Comparison of ENCODE assay signal across 8 cellular contexts in the genomic region with DNA sequence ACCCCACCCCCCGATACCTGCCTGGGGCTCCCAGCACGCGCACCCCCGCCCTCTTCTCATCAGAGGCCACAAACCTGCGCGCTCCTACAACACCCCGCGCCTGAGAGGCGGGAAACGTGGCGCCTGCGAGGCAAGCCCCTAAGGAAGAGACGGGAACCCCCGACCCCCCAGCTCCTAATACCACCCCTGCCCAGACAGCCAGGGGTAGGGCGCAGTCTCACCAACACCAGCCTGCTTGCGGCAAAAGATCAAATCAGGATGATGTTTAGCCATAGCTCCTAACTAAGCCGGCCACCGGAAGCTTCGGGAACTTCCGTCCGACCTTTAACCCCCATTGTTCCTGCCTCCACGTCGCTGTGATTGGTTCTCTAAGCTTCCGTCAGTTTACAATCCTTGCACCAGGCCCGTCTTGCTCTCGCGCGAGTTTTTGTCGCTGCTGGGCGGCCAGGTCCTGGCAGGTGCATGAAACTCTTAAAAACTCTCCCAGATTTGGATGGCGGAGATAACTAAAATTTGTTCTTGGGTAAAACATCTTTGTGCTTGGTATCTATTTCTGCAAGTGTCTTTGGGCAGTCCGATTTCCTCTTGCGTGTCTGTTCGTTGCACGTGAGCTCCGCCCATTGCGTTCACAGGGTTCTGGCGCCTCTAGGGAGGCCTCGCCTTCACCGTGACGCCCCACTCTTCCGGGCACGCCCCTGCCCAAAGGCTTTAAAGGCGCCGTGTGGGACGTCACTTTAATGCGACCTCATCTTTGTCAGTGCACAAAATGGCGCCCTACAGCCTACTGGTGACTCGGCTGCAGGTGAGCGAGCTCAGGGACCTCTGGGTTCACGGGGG. TPM values are rescaled to one million over a fixed set of nuclear protein-coding genes. Genes with fewer than 3 reads are reported as not detected.
A peak's percentile ranks its signal among the peaks of the same experiment; 100 is the strongest.
DNase-seq lines count a peak whose midpoint lies in the region; ATAC-seq and TF ChIP-seq lines count a peak whose summit lies in the region.

A gene (plus strand): TSS at position 737 of the 837 bp plus-strand sequence. CDS start 30 bp downstream, at position 767.
A gene with protein sequence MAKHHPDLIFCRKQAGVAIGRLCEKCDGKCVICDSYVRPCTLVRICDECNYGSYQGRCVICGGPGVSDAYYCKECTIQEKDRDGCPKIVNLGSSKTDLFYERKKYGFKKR (minus strand): TSS at position 312 of the 837 bp plus-strand sequence. CDS start 39 bp downstream, at position 273.

- H2AFZ ChIP-seq in PC-3 (ENCODE audit: low read length) = peak within 1 kb of the TSS; percentile 76

- no peak for TF ChIP-seq RAD21 in Ishikawa (IDR thresholded peaks at IDR 0.05; ENCODE audit: low read depth)

- H3K4me2 ChIP-seq in PC-3 (ENCODE audit: low read length) = peak within 1 kb of the TSS; percentile 92

- peak within 1 kb of the TSS; percentile 88 for H3K9ac ChIP-seq in PC-3 (ENCODE audit: low read length)

- POLR2A ChIA-PET in PC-3 (lab: Charles Lee; ENCODE audit: unreplicated experiment) = interaction anchor here (0.6 to 0.8 kb wide), 3 partner anchors 20 to 205 kb away, joined by 5 to 11 read pairs (median 10); a partner anchor contains a TSS

- H3K79me2 ChIP-seq in PC-3 (ENCODE audit: low read length) = peaks cover 87% of the 10 kb centered on the region

- no peaks in the 10 kb centered on the region for H3K9me2 ChIP-seq in PC-3 (replicated peaks; ENCODE audit: low read length)

- H3K4me1 ChIP-seq in PC-3 (ENCODE audit: insufficient read depth, low read length) (peaks cover 23% of the 10 kb centered on the region), mucosa of descending colon (ENCODE audit: low read depth) (peaks cover 25% of the 10 kb centered on the region)

- no peaks in the 10 kb centered on the region for H4K20me1 ChIP-seq in PC-3 (ENCODE audit: low read length)

- BruUV-seq in PC-3 (replicated peaks; lab: Mats Ljungman, UMichigan) = no TSS peak

- DNase-seq in DMS114 treated with DMSO at 0.1 percent for 48 hours (lab: John Stamatoyannopoulos, UW; ENCODE audit: unreplicated experiment) (peak; percentile 97), PC-3 (peak; percentile 95), activated T-cell treated with anti-CD3 and anti-CD28 coated beads for 48 hours (ENCODE audit: low read depth) (peak; percentile 96), epithelial cell of prostate (ENCODE audit: low read depth, low spot score) (peak; percentile 94), mucosa of descending colon (peak; percentile 98 to 99 (median 99))
- peak; percentile 97 for DNase-seq in stimulated activated CD8-positive, alpha-beta memory T cell treated with anti-CD3 and anti-CD28 coated beads, Interleukin-4, amount 100 ng/mL, for 24 hours (ENCODE audit: low read depth)

- TF ChIP-seq EP300 in Ishikawa (IDR thresholded peaks at IDR 0.05; ENCODE audit: borderline replicate concordance) = no peak

- H3K36me3 ChIP-seq in PC-3 (ENCODE audit: low read depth, low read length) (peaks cover 34% of the 10 kb centered on the region), mucosa of descending colon (ENCODE audit: low read depth) (peaks cover 4% of the 10 kb centered on the region)

- peak; percentile 82 for ATAC-seq in GM21576 (IDR thresholded peaks at IDR 0.05; ENCODE audit: unreplicated experiment)
- ATAC-seq in PC-3 = peak; percentile 94
- peak; percentile 95 for ATAC-seq in mucosa of descending colon

- no peaks in the 10 kb centered on the region for H3F3A ChIP-seq in PC-3 (ENCODE audit: low read length, unreplicated experiment)

- CTCF ChIA-PET in PC-3 (lab: Charles Lee) = interaction anchor here (0.6 to 1.1 kb wide), 2 partner anchors 49 to 65 kb away, joined by 3 to 4 read pairs; no protein-coding TSS in a partner anchor

- no peak for TF ChIP-seq CTCF in PC-3 (conservative IDR thresholded peaks at IDR 0.05; ENCODE audit: low read depth, low read length)
- no peak for TF ChIP-seq CTCF in mucosa of descending colon (IDR thresholded peaks at IDR 0.05)

- intact Hi-C loops in PC-3 (cut with micrococcal nuclease) = loop anchor here (1.0 kb wide), 1 partner anchor 20 kb away; no protein-coding TSS in a partner anchor
- intact Hi-C loops in mucosa of descending colon (cut with DNase I, micrococcal nuclease) = no loop called here

- no peaks in the 10 kb centered on the region for H3K27me3 ChIP-seq in PC-3 (ENCODE audit: low read length)

- H3K27ac ChIP-seq in PC-3 (ENCODE audit: low read length) = peak within 1 kb of the TSS; percentile 76
- peak within 1 kb of the TSS; percentile 80 for H3K27ac ChIP-seq in epithelial cell of prostate

- H3K4me3 ChIP-seq in PC-3 (ENCODE audit: low read length) = peak within 1 kb of the TSS; percentile 95
- peak within 1 kb of the TSS; percentile 89 for H3K4me3 ChIP-seq in mucosa of descending colon

- no peaks in the 10 kb centered on the region for H3K9me3 ChIP-seq in PC-3 (ENCODE audit: low read length)
- H3K9me3 ChIP-seq in mucosa of descending colon = no peaks in the 10 kb centered on the region

TF ChIP-seq in Ishikawa, 13 proteins besides CTCF, POLR2A, EP300 and RAD21:
- TF ChIP-seq, protein P1, sequence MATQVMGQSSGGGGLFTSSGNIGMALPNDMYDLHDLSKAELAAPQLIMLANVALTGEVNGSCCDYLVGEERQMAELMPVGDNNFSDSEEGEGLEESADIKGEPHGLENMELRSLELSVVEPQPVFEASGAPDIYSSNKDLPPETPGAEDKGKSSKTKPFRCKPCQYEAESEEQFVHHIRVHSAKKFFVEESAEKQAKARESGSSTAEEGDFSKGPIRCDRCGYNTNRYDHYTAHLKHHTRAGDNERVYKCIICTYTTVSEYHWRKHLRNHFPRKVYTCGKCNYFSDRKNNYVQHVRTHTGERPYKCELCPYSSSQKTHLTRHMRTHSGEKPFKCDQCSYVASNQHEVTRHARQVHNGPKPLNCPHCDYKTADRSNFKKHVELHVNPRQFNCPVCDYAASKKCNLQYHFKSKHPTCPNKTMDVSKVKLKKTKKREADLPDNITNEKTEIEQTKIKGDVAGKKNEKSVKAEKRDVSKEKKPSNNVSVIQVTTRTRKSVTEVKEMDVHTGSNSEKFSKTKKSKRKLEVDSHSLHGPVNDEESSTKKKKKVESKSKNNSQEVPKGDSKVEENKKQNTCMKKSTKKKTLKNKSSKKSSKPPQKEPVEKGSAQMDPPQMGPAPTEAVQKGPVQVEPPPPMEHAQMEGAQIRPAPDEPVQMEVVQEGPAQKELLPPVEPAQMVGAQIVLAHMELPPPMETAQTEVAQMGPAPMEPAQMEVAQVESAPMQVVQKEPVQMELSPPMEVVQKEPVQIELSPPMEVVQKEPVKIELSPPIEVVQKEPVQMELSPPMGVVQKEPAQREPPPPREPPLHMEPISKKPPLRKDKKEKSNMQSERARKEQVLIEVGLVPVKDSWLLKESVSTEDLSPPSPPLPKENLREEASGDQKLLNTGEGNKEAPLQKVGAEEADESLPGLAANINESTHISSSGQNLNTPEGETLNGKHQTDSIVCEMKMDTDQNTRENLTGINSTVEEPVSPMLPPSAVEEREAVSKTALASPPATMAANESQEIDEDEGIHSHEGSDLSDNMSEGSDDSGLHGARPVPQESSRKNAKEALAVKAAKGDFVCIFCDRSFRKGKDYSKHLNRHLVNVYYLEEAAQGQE (IDR thresholded peaks at IDR 0.05; ENCODE audit: low read depth) = no peak
- peak; percentile 91 for TF ChIP-seq TAF1 (IDR thresholded peaks at IDR 0.05; ENCODE audit: low read depth)
- no peak for TF ChIP-seq FOXM1 (IDR thresholded peaks at IDR 0.05; ENCODE audit: borderline replicate concordance, low read depth)
- TF ChIP-seq TCF12 (IDR thresholded peaks at IDR 0.05; ENCODE audit: low read depth) = no peak
- TF ChIP-seq YY1 (IDR thresholded peaks at IDR 0.05; ENCODE audit: low read depth) = peak; percentile 98
- peak; percentile 49; the same call in 1 of the 2 replicates for TF ChIP-seq TEAD4 (IDR thresholded peaks at IDR 0.05)
- TF ChIP-seq, protein P2, sequence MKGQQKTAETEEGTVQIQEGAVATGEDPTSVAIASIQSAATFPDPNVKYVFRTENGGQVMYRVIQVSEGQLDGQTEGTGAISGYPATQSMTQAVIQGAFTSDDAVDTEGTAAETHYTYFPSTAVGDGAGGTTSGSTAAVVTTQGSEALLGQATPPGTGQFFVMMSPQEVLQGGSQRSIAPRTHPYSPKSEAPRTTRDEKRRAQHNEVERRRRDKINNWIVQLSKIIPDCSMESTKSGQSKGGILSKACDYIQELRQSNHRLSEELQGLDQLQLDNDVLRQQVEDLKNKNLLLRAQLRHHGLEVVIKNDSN (IDR thresholded peaks at IDR 0.05) = peak; percentile 8; the same call in 1 of the 2 replicates
- TF ChIP-seq CEBPB (IDR thresholded peaks at IDR 0.05) = 0 out of 2 replicates have a peak, but pooled peaks have one; percentile 13
- TF ChIP-seq EGR1 (IDR thresholded peaks at IDR 0.05) = peak; percentile 57; the same call in 1 of the 2 replicates
- TF ChIP-seq ZBTB7A (IDR thresholded peaks at IDR 0.05; ENCODE audit: low read depth) = no peak
- no peak for TF ChIP-seq NFIC (IDR thresholded peaks at IDR 0.05)
- peak; percentile 97 for TF ChIP-seq CREB1 (IDR thresholded peaks at IDR 0.05; ENCODE audit: low read depth)
- TF ChIP-seq, protein P3, sequence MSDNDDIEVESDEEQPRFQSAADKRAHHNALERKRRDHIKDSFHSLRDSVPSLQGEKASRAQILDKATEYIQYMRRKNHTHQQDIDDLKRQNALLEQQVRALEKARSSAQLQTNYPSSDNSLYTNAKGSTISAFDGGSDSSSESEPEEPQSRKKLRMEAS (IDR thresholded peaks at IDR 0.05) = peak; percentile 58

RNA-seq across cellular contexts. Expression of the first gene that starts in this region (rescaled TPM):
- total RNA-seq in PC-3 (2014; rRNA removed) (118 and 130 TPM in 2 replicates), mucosa of descending colon (100 to 1,000 TPM; 187 to 295 (median 241) TPM)

RNA-seq across cellular contexts. Expression of the second gene that starts in this region (rescaled TPM):
- 76.5 and 80.4 TPM in 2 replicates for total RNA-seq in PC-3 (2014; rRNA removed)
- 10 to 100 TPM; 27.0 to 31.7 (median 29.7) TPM for total RNA-seq in mucosa of descending colon

Comparison
In these comparisons a context has a peak if more than half of its experiments do, and no peak if none do; other contexts are left out.
1. Peak in every context shown above with its lines: DNase-seq, ATAC-seq, H3K4me3 ChIP-seq and H3K27ac ChIP-seq.